14 cellular contexts compared by ENCODE assay signal in genomic region chr2:74223941-74224770, GRCh38. TPM values are rescaled to one million over a fixed set of nuclear protein-coding genes. Genes with fewer than 3 reads are reported as not detected.
DNase-seq lines count a peak whose midpoint lies in the region; ATAC-seq, FAIRE-seq and TF ChIP-seq lines count a peak whose summit lies in the region.
"Had no signal": no experiment of that assay in that cellular context is flagged by ENCODE, and none has a peak within 500 bp of the region (broad histone marks: within the 10 kb centered on the region; RNA-seq: fewer than 3 reads in every experiment).

No MANE protein-coding gene starts in this region.

- DNase-seq in AG20443 (ENCODE audit: low spot score) = peak; percentile 56
- DNase-seq in GM12891 (ENCODE audit: insufficient read length, low spot score) = no peak
- DNase-seq in activated CD8-positive, alpha-beta memory T cell treated with anti-CD3 and anti-CD28 coated beads, Interleukin-2, amount 50 U/mL, for 48 hours = peak; percentile 56
- DNase-seq in iris pigment epithelial cell (ENCODE audit: low read depth) = peak; percentile 10
- no peak for DNase-seq in omental fat pad (ENCODE audit: low spot score)
- no peak for DNase-seq in activated gamma-delta T cell treated with Interleukin-2 at 50 U/mL for 16 hours
- DNase-seq in NCI-H2107 treated with DMSO at 0.1 percent for 48 hours (lab: John Stamatoyannopoulos, UW; ENCODE audit: unreplicated experiment) = no peak
- DNase-seq: central memory CD4-positive, alpha-beta T cell; erythroblast; kidney glomerular epithelial cell; NCI-H2171; NK-92 treated with Interleukin-12 subunit alpha and Interleukin-12 subunit beta, amount 100 ng/mL, for 24 hours; stimulated activated CD4-positive, alpha-beta T cell treated with anti-CD3 and anti-CD28 coated beads, Interleukin-15, amount 100 ng/mL, for 24 hours had no signal

- ATAC-seq in omental fat pad (ENCODE audit: low FRiP score) = no peak

- no peak for FAIRE-seq in GM12891 (lab: Jason Lieb, UNC)
- FAIRE-seq: GM12892 had no signal

- no peak; the same call in 1 of the 2 replicates for TF ChIP-seq POLR2A in GM12891 (IDR thresholded peaks at IDR 0.05; ENCODE audit: low read depth, low read length)

- TF ChIP-seq CTCF in omental fat pad (IDR thresholded peaks at IDR 0.05) = no peak

TF ChIP-seq in GM12891, 5 proteins besides CTCF, POLR2A, EP300 and RAD21:
- TF ChIP-seq POLR2AphosphoS5 (IDR thresholded peaks at IDR 0.05; ENCODE audit: low read depth, low read length) (0 out of 2 replicates have a peak, but pooled peaks have one; percentile 43), PAX5 (IDR thresholded peaks at IDR 0.05; ENCODE audit: insufficient read depth, low read length, severe bottlenecking) (no peak)
TF ChIP-seq in GM12891: peak in this region for 1.

RNA-seq across cellular contexts. Expression of gene MTHFD2, which starts 25.7 kb away (rescaled TPM):
- polyA plus RNA-seq in GM12891 (2012; ENCODE audit: low read depth, missing spikeins) = 118 TPM
- total RNA-seq in omental fat pad = 100 to 1,000 TPM in 1 of 4 donors, 10 to 100 TPM in 3; 34.8 to 111 (median 46.5) TPM

RNA-seq across cellular contexts. Expression of gene MOB1A, which starts 45.5 kb away (rescaled TPM):
- polyA plus RNA-seq in GM12891 (2012; ENCODE audit: low read depth, missing spikeins) = 60.5 TPM
- 100 to 1,000 TPM in 1 of 4 donors, 10 to 100 TPM in 3; 84.9 to 109 (median 93.2) TPM for total RNA-seq in omental fat pad

Comparison
In these comparisons a context has a peak if more than half of its experiments do, and no peak if none do; other contexts are left out.
1. DNase-seq: peak in AG20443 (single experiment), activated CD8-positive, alpha-beta memory T cell treated with anti-CD3 and anti-CD28 coated beads, Interleukin-2, amount 50 U/mL, for 48 hours (single experiment) and iris pigment epithelial cell (single experiment); none in GM12891 (single experiment), omental fat pad (single experiment), activated gamma-delta T cell treated with Interleukin-2 at 50 U/mL for 16 hours (single experiment) and NCI-H2107 treated with DMSO at 0.1 percent for 48 hours (single experiment).